In the genomic region with DNA sequence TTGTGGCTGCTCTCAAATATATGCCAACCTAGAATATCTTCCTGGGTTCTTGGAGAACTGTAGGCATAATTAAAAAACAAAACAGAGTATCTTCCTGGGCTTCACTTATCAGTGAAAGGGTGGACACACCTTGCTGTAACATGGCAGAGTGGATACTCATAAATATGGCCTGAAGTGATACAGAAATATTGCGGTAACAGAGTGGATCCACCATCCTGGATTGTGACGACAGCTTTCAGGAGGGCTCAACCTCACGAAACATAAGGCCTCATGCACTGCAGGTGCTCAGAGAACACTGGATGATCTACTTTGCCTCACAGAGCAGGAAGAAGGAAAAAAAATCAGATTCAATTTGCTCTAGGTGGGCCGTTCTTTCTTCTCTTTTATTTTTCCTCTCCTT, we compare ENCODE assay signal across 8 cellular contexts.
"Had no signal": no experiment of that assay in that cellular context is flagged by ENCODE, and none has a peak within 500 bp of the region (broad histone marks: within the 10 kb centered on the region; RNA-seq: fewer than 3 reads in every experiment).

No MANE protein-coding gene starts in this region.

- H3K4me2 ChIP-seq: GM23338 had no signal

- DNase-seq: H9, HCEC 1CT had no signal

- H3K4me3 ChIP-seq: GM23338 had no signal

- FAIRE-seq: H1, H54, HepG2 had no signal

- H3K4me3 Mint-ChIP-seq: GM23338, H9, IgD-negative memory B cell had no signal

- H3K27me3 Mint-ChIP-seq: IgD-negative memory B cell had no signal

- H3K27ac Mint-ChIP-seq: GM23338, H9, IgD-negative memory B cell had no signal

- H2AFZ ChIP-seq: GM23338 had no signal

- H3K27ac ChIP-seq: HL-60 had no signal

- H3K4me1 Mint-ChIP-seq: GM23338, H9, IgD-negative memory B cell had no signal
